In the genomic region with DNA sequence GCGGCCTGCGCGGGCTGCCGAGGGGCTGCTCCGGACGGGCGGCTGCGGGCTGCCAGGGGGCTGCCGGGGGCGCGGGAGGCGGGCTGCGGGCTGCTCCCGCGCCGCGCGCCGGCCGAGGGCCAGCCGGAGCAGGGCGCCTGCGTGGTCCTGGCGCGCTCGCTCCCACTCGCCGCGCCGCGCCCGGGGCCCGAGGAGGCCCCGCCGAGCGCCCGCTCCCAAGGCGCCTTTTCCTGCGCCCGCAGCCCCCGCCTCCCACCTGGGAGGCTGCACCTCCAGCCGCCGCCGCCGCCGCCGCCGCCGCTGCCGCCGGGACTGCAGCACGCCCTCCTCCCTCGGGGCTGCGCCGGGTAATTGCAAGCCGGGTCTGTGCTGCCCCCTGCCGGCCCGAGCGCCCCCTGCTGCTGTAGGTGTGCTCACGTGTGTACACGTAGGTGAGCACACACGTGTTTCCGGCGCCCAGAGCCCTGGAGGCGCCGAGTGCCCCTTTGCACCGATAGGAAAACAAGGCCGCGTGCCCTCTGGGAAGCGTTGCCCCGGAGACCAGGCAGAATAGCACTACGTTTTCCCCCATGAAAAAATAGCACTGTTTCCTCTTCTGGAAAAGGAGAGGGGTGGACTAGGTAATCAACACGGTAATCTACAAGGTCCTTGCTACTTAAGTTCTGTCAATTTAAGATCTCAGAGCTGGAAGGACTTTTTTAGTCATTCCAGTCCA, we compare ENCODE assay signal across 1 cellular context.
TF ChIP-seq lines count a peak whose summit lies in the region.

Gene EPB41L4B, minus strand, starts transcription at position 326 of the 715 bp plus-strand sequence. CDS start 613 bp downstream, outside the sequence.

TF ChIP-seq in HepG2, 621 proteins besides CTCF, POLR2A, EP300 and RAD21 (continued from another document and continues in another):
- TF ChIP-seq, protein P1, sequence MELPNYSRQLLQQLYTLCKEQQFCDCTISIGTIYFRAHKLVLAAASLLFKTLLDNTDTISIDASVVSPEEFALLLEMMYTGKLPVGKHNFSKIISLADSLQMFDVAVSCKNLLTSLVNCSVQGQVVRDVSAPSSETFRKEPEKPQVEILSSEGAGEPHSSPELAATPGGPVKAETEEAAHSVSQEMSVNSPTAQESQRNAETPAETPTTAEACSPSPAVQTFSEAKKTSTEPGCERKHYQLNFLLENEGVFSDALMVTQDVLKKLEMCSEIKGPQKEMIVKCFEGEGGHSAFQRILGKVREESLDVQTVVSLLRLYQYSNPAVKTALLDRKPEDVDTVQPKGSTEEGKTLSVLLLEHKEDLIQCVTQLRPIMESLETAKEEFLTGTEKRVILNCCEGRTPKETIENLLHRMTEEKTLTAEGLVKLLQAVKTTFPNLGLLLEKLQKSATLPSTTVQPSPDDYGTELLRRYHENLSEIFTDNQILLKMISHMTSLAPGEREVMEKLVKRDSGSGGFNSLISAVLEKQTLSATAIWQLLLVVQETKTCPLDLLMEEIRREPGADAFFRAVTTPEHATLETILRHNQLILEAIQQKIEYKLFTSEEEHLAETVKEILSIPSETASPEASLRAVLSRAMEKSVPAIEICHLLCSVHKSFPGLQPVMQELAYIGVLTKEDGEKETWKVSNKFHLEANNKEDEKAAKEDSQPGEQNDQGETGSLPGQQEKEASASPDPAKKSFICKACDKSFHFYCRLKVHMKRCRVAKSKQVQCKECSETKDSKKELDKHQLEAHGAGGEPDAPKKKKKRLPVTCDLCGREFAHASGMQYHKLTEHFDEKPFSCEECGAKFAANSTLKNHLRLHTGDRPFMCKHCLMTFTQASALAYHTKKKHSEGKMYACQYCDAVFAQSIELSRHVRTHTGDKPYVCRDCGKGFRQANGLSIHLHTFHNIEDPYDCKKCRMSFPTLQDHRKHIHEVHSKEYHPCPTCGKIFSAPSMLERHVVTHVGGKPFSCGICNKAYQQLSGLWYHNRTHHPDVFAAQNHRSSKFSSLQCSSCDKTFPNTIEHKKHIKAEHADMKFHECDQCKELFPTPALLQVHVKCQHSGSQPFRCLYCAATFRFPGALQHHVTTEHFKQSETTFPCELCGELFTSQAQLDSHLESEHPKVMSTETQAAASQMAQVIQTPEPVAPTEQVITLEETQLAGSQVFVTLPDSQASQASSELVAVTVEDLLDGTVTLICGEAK (IDR thresholded peaks at IDR 0.05): no peak
- TF ChIP-seq, protein P1 (CRISPR knock-in tag; IDR thresholded peaks at IDR 0.05): peak; percentile 69; the same call in 1 of the 2 replicates
- TF ChIP-seq FIP1L1 (IDR thresholded peaks at IDR 0.05; ENCODE audit: borderline replicate concordance, insufficient read depth, low read depth, low read length) (no peak), PCBP1 (IDR thresholded peaks at IDR 0.05; ENCODE audit: borderline replicate concordance, low read depth, low read length) (no peak), ZNF687 (CRISPR knock-in tag; IDR thresholded peaks at IDR 0.05) (peak; percentile 98), E2F5 (CRISPR knock-in tag; conservative IDR thresholded peaks at IDR 0.05) (no peak), KLF6 (CRISPR knock-in tag; IDR thresholded peaks at IDR 0.05) (peak; percentile 96), RARG (CRISPR knock-in tag; IDR thresholded peaks at IDR 0.05; ENCODE audit: low read depth) (no peak), BCL6 (CRISPR knock-in tag; IDR thresholded peaks at IDR 0.05) (peak; percentile 74), HINFP (CRISPR knock-in tag; IDR thresholded peaks at IDR 0.05; ENCODE audit: low read depth) (peak; percentile 84; the same call in 1 of the 2 replicates), ZFP37 (CRISPR knock-in tag; IDR thresholded peaks at IDR 0.05; ENCODE audit: borderline replicate concordance) (peak; percentile 80; the same call in 1 of the 2 replicates), SNAI1 (CRISPR knock-in tag; IDR thresholded peaks at IDR 0.05; ENCODE audit: borderline replicate concordance) (peak; percentile 53; the same call in 1 of the 2 replicates), IKZF5 (CRISPR knock-in tag; IDR thresholded peaks at IDR 0.05) (peak; percentile 89), LRRFIP1 (CRISPR knock-in tag; conservative IDR thresholded peaks at IDR 0.05) (no peak), NFYC (CRISPR knock-in tag; IDR thresholded peaks at IDR 0.05) (peak; percentile 36; the same call in 1 of the 2 replicates), ZNF44 (CRISPR knock-in tag; IDR thresholded peaks at IDR 0.05) (no peak)
- TF ChIP-seq, protein P2, sequence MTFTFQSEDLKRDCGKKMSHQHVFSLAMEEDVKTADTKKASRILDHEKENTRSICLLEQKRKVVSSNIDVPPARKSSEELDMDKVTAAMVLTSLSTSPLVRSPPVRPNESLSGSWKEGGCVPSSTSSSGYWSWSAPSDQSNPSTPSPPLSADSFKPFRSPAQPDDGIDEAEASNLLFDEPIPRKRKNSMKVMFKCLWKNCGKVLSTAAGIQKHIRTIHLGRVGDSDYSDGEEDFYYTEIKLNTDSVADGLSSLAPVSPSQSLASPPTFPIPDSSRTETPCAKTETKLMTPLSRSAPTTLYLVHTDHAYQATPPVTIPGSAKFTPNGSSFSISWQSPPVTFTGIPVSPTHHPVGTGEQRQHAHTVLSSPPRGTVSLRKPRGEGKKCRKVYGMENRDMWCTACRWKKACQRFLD (CRISPR knock-in tag; IDR thresholded peaks at IDR 0.05; ENCODE audit: borderline replicate concordance): 0 out of 2 replicates have a peak, but pooled peaks have one; percentile 76
- TF ChIP-seq, protein P3, sequence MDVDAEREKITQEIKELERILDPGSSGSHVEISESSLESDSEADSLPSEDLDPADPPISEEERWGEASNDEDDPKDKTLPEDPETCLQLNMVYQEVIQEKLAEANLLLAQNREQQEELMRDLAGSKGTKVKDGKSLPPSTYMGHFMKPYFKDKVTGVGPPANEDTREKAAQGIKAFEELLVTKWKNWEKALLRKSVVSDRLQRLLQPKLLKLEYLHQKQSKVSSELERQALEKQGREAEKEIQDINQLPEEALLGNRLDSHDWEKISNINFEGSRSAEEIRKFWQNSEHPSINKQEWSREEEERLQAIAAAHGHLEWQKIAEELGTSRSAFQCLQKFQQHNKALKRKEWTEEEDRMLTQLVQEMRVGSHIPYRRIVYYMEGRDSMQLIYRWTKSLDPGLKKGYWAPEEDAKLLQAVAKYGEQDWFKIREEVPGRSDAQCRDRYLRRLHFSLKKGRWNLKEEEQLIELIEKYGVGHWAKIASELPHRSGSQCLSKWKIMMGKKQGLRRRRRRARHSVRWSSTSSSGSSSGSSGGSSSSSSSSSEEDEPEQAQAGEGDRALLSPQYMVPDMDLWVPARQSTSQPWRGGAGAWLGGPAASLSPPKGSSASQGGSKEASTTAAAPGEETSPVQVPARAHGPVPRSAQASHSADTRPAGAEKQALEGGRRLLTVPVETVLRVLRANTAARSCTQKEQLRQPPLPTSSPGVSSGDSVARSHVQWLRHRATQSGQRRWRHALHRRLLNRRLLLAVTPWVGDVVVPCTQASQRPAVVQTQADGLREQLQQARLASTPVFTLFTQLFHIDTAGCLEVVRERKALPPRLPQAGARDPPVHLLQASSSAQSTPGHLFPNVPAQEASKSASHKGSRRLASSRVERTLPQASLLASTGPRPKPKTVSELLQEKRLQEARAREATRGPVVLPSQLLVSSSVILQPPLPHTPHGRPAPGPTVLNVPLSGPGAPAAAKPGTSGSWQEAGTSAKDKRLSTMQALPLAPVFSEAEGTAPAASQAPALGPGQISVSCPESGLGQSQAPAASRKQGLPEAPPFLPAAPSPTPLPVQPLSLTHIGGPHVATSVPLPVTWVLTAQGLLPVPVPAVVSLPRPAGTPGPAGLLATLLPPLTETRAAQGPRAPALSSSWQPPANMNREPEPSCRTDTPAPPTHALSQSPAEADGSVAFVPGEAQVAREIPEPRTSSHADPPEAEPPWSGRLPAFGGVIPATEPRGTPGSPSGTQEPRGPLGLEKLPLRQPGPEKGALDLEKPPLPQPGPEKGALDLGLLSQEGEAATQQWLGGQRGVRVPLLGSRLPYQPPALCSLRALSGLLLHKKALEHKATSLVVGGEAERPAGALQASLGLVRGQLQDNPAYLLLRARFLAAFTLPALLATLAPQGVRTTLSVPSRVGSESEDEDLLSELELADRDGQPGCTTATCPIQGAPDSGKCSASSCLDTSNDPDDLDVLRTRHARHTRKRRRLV (CRISPR knock-in tag; IDR thresholded peaks at IDR 0.05): 0 out of 2 replicates have a peak, but pooled peaks have one; percentile 52
